Comparison of ENCODE assay signal across 9 cellular contexts in genomic region chr2:25426326-25426725, GRCh38.
"Had no signal": no experiment of that assay in that cellular context is flagged by ENCODE, and none has a peak within 500 bp of the region (broad histone marks: within the 10 kb centered on the region; RNA-seq: fewer than 3 reads in every experiment).

No MANE protein-coding gene starts in this region.

- H3K9me3 Mint-ChIP-seq: HFFc6 had no signal

- H3K4me3 ChIP-seq: GM23248, HAP-1, K562 had no signal

- H3K9me3 ChIP-seq: HAP-1 had no signal

- H3K27ac Mint-ChIP-seq: HFFc6 had no signal

- H3K9ac ChIP-seq: GM23248 had no signal

- H3K4me1 ChIP-seq: HAP-1 had no signal

- H2AFZ ChIP-seq: GM23248 had no signal

- H3K36me3 ChIP-seq: HAP-1 had no signal

- H3K4me3 Mint-ChIP-seq: HFFc6 had no signal

- ATAC-seq: HCT116, K562 had no signal

- DNase-seq: GM23248, GOT3, H7, HFFc6, IMR-90 had no signal

- H3K27ac ChIP-seq: GM23248, HL-60 had no signal

- FAIRE-seq: K562 had no signal
